Comparison of ENCODE assay signal across 8 cellular contexts in the genomic region with DNA sequence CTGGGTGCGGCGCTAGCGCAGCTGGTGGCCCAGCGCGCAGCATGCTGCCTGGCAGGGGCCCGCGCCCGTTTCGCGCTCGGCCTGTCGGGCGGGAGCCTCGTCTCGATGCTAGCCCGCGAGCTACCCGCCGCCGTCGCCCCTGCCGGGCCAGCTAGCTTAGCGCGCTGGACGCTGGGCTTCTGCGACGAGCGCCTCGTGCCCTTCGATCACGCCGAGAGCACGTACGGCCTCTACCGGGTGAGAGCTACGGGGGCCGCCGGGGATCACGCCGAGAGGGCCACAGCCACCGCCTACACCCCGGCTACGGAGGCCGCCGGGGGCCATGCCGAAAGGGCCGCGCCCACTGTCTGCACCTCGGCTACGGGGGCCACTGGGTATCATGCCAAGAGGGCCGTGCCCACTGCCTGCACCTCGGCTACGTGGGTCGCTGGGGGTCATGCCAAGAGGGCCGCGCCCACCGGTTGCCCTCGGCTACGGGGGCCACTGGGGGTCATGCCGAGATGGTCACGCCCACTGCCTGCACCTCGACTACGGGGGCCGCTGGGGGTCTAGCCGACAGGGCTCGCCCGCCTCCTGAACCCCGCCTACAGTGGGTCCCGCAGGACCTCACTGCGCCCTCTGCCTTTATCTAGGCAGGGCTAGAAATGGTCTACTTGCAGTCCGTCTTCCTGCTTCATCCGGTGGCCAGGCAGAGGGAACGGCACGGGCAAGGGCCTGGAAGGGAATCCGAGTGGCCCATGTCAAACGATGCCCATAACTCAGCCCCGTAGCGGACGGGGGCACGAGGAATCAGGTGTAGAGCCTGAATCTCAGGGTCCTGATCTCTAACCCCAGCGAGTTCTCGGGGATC. TPM values are rescaled to one million over a fixed set of nuclear protein-coding genes. Genes with fewer than 3 reads are reported as not detected.
DNase-seq lines count a peak whose midpoint lies in the region; ATAC-seq, FAIRE-seq and TF ChIP-seq lines count a peak whose summit lies in the region.

No MANE protein-coding gene starts in this region.

- TF ChIP-seq CTCF in WI38 (IDR thresholded peaks at IDR 0.05; ENCODE audit: low read depth, low read length), result no peak
- TF ChIP-seq CTCF in bronchial epithelial cell (IDR thresholded peaks at IDR 0.05; ENCODE audit: insufficient read depth, low read length, severe bottlenecking), result peak; percentile 15
- TF ChIP-seq CTCF in keratinocyte (optimal IDR thresholded peaks at IDR 0.05 in 1 of 3, IDR thresholded peaks at IDR 0.05 in 1 of 3, conservative IDR thresholded peaks at IDR 0.05 in 1 of 3; ENCODE audit: extremely low read depth in 1 of 3, insufficient read depth in 2 of 3, low read length in 3 of 3), result peak in 2 of 3 experiments; percentile 29 to 55

- H3K9ac ChIP-seq in keratinocyte (ENCODE audit: control insufficient read depth, extremely low read depth, insufficient read depth, low read length), result peak overlapping the region; percentile 95

- H3K36me3 ChIP-seq in bronchial epithelial cell (ENCODE audit: control insufficient read depth, insufficient read depth, low read length) (peaks cover 3% of the 10 kb centered on the region), keratinocyte (ENCODE audit: control insufficient read depth in 2 of 2, extremely low read depth in 1 of 2, insufficient read depth in 2 of 2, low read length in 2 of 2) (peaks cover 11 to 12% of the 10 kb centered on the region in 2 experiments)

- FAIRE-seq in bronchial epithelial cell (lab: Jason Lieb, UNC) (no peak), keratinocyte (lab: Jason Lieb, UNC) (no peak)

- H3K79me2 ChIP-seq in keratinocyte (ENCODE audit: control insufficient read depth, insufficient read depth, low read length), result peaks cover 41% of the 10 kb centered on the region

- H3K9me1 ChIP-seq in keratinocyte (ENCODE audit: control insufficient read depth, extremely low read depth, insufficient read depth, low read length), result no peaks in the 10 kb centered on the region

- peak overlapping the region; percentile 75 for H2AFZ ChIP-seq in keratinocyte (ENCODE audit: control insufficient read depth, low read length)

- H3K4me1 ChIP-seq in keratinocyte (ENCODE audit: control insufficient read depth, extremely low read depth, insufficient read depth, low read length), result peaks cover 11% of the 10 kb centered on the region

- dilution Hi-C loops in keratinocyte (cut with MboI; ENCODE audit: extremely low pct_ligation_motif_present, low sequenced_read_pairs), result no loop called here

- peak overlapping the region; percentile 89 for H3K27ac ChIP-seq in keratinocyte (ENCODE audit: control insufficient read depth, insufficient read depth, low read length)

- no peaks in the 10 kb centered on the region for H4K20me1 ChIP-seq in keratinocyte (ENCODE audit: control insufficient read depth, extremely low read depth, insufficient read depth, low read length)

- H3K27me3 ChIP-seq in bronchial epithelial cell (ENCODE audit: control insufficient read depth, insufficient read depth, low read length) (no peaks in the 10 kb centered on the region), keratinocyte (ENCODE audit: control insufficient read depth, extremely low read depth, insufficient read depth, low read length) (no peaks in the 10 kb centered on the region)

- peak; percentile 72 for ATAC-seq in HG02885 (IDR thresholded peaks at IDR 0.05; ENCODE audit: poor library complexity, unreplicated experiment)

- H3K4me2 ChIP-seq in keratinocyte (ENCODE audit: control insufficient read depth, extremely low read depth, insufficient read depth, low read depth, low read length), result peak overlapping the region; percentile 72

- DNase-seq in NK-92 treated with Interleukin-12 subunit alpha and Interleukin-12 subunit beta, amount 100 ng/mL, for 24 hours (lab: John Stamatoyannopoulos, UW), result peak; percentile 78
- DNase-seq in NK-92 (lab: John Stamatoyannopoulos, UW; ENCODE audit: unreplicated experiment) (no peak), NCI-H1930 (lab: John Stamatoyannopoulos, UW) (peak; percentile 50 to 72), bronchial epithelial cell (ENCODE audit: low read depth) (peak; percentile 49), keratinocyte (ENCODE audit: low read depth, low spot score) (no peak)
- peak; percentile 70 to 78 (median 77) for DNase-seq in stimulated activated CD4-positive, alpha-beta T cell treated with anti-CD3 and anti-CD28 coated beads, Interleukin-12 subunit alpha, Interleukin-12 subunit beta, amount 100 ng/mL, for 48 hours (ENCODE audit: low read depth in 2 of 3, low spot score in 1 of 3)

- peak overlapping the region; percentile 82 for H3K4me3 ChIP-seq in WI38 (ENCODE audit: low read depth, low read length)
- peak overlapping the region; percentile 98 for H3K4me3 ChIP-seq in bronchial epithelial cell (ENCODE audit: low read depth, low read length)
- peak overlapping the region; percentile 59 to 92 (median 91) for H3K4me3 ChIP-seq in keratinocyte (ENCODE audit: control insufficient read depth in 2 of 3, extremely low read depth in 1 of 3, insufficient read depth in 2 of 3, low read depth in 1 of 3, low read length in 3 of 3)

- peaks cover 1% of the 10 kb centered on the region for H3K9me3 ChIP-seq in keratinocyte (ENCODE audit: control insufficient read depth, low read depth, low read length)

RNA-seq across cellular contexts. Expression of gene PGLS, which starts 0.5 kb away (rescaled TPM):
- 41.1 and 67.2 TPM in 2 replicates for total RNA-seq in bronchial epithelial cell
- 30.2 to 71.5 TPM (median 33.8 TPM) in 3 replicates for polyA plus RNA-seq in keratinocyte
- polyA plus RNA-seq in keratinocyte (2011; ENCODE audit: low read depth), result 20.0 TPM
- 38.8 and 91.8 TPM in 2 replicates for polyA plus RNA-seq in keratinocyte (2011; cell fraction: cytosol; rRNA removed)
- polyA plus RNA-seq in keratinocyte (2011; cell fraction: nucleus; rRNA removed), result 27.2 and 39.9 TPM in 2 replicates
- polyA plus RNA-seq in keratinocyte (2012; ENCODE audit: low replicate concordance), result 66.1 and 69.7 TPM in 2 replicates
- 35.5 to 82.7 TPM (median 71.2 TPM) in 3 replicates for polyA minus RNA-seq in keratinocyte
- polyA minus RNA-seq in keratinocyte (2011; cell fraction: cytosol; rRNA and poly(A)+ RNA removed), result 129 TPM
- polyA minus RNA-seq in keratinocyte (2011; cell fraction: nucleus; rRNA and poly(A)+ RNA removed), result 16.9 and 18.0 TPM in 2 replicates

RNA-seq across cellular contexts. Expression of gene SLC27A1, which starts 41.6 kb away (rescaled TPM):
- total RNA-seq in bronchial epithelial cell, result 5.9 and 7.9 TPM in 2 replicates
- polyA plus RNA-seq in keratinocyte, result 8.4 to 12.6 TPM (median 11.7 TPM) in 3 replicates
- 2.0 TPM for polyA plus RNA-seq in keratinocyte (2011; ENCODE audit: low read depth)
- polyA plus RNA-seq in keratinocyte (2011; cell fraction: cytosol; rRNA removed), result 4.7 and 8.4 TPM in 2 replicates
- 28.1 and 38.7 TPM in 2 replicates for polyA plus RNA-seq in keratinocyte (2011; cell fraction: nucleus; rRNA removed)
- polyA plus RNA-seq in keratinocyte (2012; ENCODE audit: low replicate concordance), result 6.2 and 16.0 TPM in 2 replicates
- polyA minus RNA-seq in keratinocyte, result 7.9 to 23.1 TPM (median 12.0 TPM) in 3 replicates
- 31.8 TPM for polyA minus RNA-seq in keratinocyte (2011; cell fraction: cytosol; rRNA and poly(A)+ RNA removed)
- 23.7 and 24.8 TPM in 2 replicates for polyA minus RNA-seq in keratinocyte (2011; cell fraction: nucleus; rRNA and poly(A)+ RNA removed)

RNA-seq across cellular contexts. Expression of gene COLGALT1, which starts 43.5 kb away (rescaled TPM):
- total RNA-seq in bronchial epithelial cell, result 74.2 and 75.1 TPM in 2 replicates
- 89.4 to 126 TPM (median 90.9 TPM) in 3 replicates for polyA plus RNA-seq in keratinocyte
- polyA plus RNA-seq in keratinocyte (2011; ENCODE audit: low read depth), result 11.8 TPM
- 42.5 and 49.8 TPM in 2 replicates for polyA plus RNA-seq in keratinocyte (2011; cell fraction: cytosol; rRNA removed)
- 116 and 131 TPM in 2 replicates for polyA plus RNA-seq in keratinocyte (2011; cell fraction: nucleus; rRNA removed)
- 45.1 and 73.2 TPM in 2 replicates for polyA plus RNA-seq in keratinocyte (2012; ENCODE audit: low replicate concordance)
- polyA minus RNA-seq in keratinocyte, result 141 to 280 TPM (median 191 TPM) in 3 replicates
- 116 TPM for polyA minus RNA-seq in keratinocyte (2011; cell fraction: cytosol; rRNA and poly(A)+ RNA removed)
- 120 and 124 TPM in 2 replicates for polyA minus RNA-seq in keratinocyte (2011; cell fraction: nucleus; rRNA and poly(A)+ RNA removed)

RNA-seq across cellular contexts. Expression of gene NXNL1, which starts 51.2 kb away (rescaled TPM):
- total RNA-seq in bronchial epithelial cell, result not detected in 2 replicates
- not detected in 3 replicates for polyA plus RNA-seq in keratinocyte
- not detected for polyA plus RNA-seq in keratinocyte (2011; ENCODE audit: low read depth)
- polyA plus RNA-seq in keratinocyte (2011; cell fraction: cytosol; rRNA removed), result not detected in 2 replicates
- not detected in 2 replicates for polyA plus RNA-seq in keratinocyte (2011; cell fraction: nucleus; rRNA removed)
- polyA plus RNA-seq in keratinocyte (2012; ENCODE audit: low replicate concordance), result not detected in 2 replicates
- not detected in 3 replicates for polyA minus RNA-seq in keratinocyte
- not detected for polyA minus RNA-seq in keratinocyte (2011; cell fraction: cytosol; rRNA and poly(A)+ RNA removed)
- not detected in 2 replicates for polyA minus RNA-seq in keratinocyte (2011; cell fraction: nucleus; rRNA and poly(A)+ RNA removed)

Comparison
In these comparisons a context has a peak if more than half of its experiments do, and no peak if none do; other contexts are left out.
1. DNase-seq: peak in NK-92 treated with Interleukin-12 subunit alpha and Interleukin-12 subunit beta, amount 100 ng/mL, for 24 hours (single experiment), NCI-H1930 (2 of 2), bronchial epithelial cell (single experiment) and stimulated activated CD4-positive, alpha-beta T cell treated with anti-CD3 and anti-CD28 coated beads, Interleukin-12 subunit alpha, Interleukin-12 subunit beta, amount 100 ng/mL, for 48 hours (3 of 3); none in NK-92 (single experiment) and keratinocyte (single experiment).
2. Peak in every context shown above with its lines, with median percentiles within 50 percentile points of each other: H3K4me3 ChIP-seq.